ENCODE assay signal across 15 cellular contexts in genomic region chr19:15248106-15248505, GRCh38. TPM values are rescaled to one million over a fixed set of nuclear protein-coding genes. Genes with fewer than 3 reads are reported as not detected.
DNase-seq lines count a peak whose midpoint lies in the region; ATAC-seq and TF ChIP-seq lines count a peak whose summit lies in the region.
"Had no signal": no experiment of that assay in that cellular context is flagged by ENCODE, and none has a peak within 500 bp of the region (broad histone marks: within the 10 kb centered on the region; RNA-seq: fewer than 3 reads in every experiment).

No MANE protein-coding gene starts in this region.

- peaks cover 30% of the 10 kb centered on the region for H3K79me2 ChIP-seq in parathyroid adenoma

- DNase-seq in activated CD8-positive, alpha-beta memory T cell treated with anti-CD3 and anti-CD28 coated beads, Interleukin-2, amount 10 ng/mL, durations not matched to agents 7 days and 5 days, result no peak
- DNase-seq in activated CD8-positive, alpha-beta memory T cell treated with anti-CD3 and anti-CD28 coated beads, Interleukin-2, amount 50 U/mL, for 4 hours, result no peak
- peak; percentile 40 for DNase-seq in fibroblast of villous mesenchyme (ENCODE audit: low read depth)
- no peak for DNase-seq in upper lobe of right lung
- DNase-seq in foreskin keratinocyte, result no peak
- no peak for DNase-seq in ureter (ENCODE audit: low spot score)
- DNase-seq: 8988T; activated CD8-positive, alpha-beta T cell treated with anti-CD3 and anti-CD28 coated beads, Interleukin-2, amount 10 ng/mL, durations not matched to agents 7 days and 5 days; DMS53; endodermal cell; NCI-H1048; T-cell had no signal

- H3K36me3 Mint-ChIP-seq in activated CD8-positive, alpha-beta memory T cell treated with anti-CD3 and anti-CD28 coated beads, Interleukin-2, amount 10 ng/mL, durations not matched to agents 7 days and 5 days, result peaks cover 13% of the 10 kb centered on the region

- CTCF ChIA-PET in activated CD8-positive, alpha-beta memory T cell treated with anti-CD3 and anti-CD28 coated beads, Interleukin-2, amount 10 ng/mL, durations not matched to agents 7 days and 5 days (lab: Charles Lee), result no interaction called here

- H3K27ac ChIP-seq in parathyroid adenoma, result peak overlapping the region; percentile 53
- peak overlapping the region; percentile 84 for H3K27ac ChIP-seq in upper lobe of right lung
- no peak overlapping the region for H3K27ac ChIP-seq in foreskin keratinocyte

- no peak for ATAC-seq in activated CD8-positive, alpha-beta memory T cell treated with anti-CD3 and anti-CD28 coated beads, Interleukin-2, amount 10 ng/mL, durations not matched to agents 7 days and 5 days
- ATAC-seq in upper lobe of right lung (no peak), foreskin keratinocyte (no peak), GM21390 (IDR thresholded peaks at IDR 0.05; ENCODE audit: unreplicated experiment) (no peak)
- ATAC-seq: activated CD8-positive, alpha-beta T cell treated with anti-CD3 and anti-CD28 coated beads, Interleukin-2, amount 10 ng/mL, durations not matched to agents 7 days and 5 days; T-cell had no signal

- H3K4me3 ChIP-seq in fibroblast of villous mesenchyme (ENCODE audit: low read depth, low read length) (no peak overlapping the region), parathyroid adenoma (ENCODE audit: low read depth, low read length) (no peak overlapping the region), upper lobe of right lung (no peak overlapping the region)

- H3K27me3 ChIP-seq in parathyroid adenoma (ENCODE audit: control insufficient read depth, insufficient read depth, low read length) (no peaks in the 10 kb centered on the region), upper lobe of right lung (no peaks in the 10 kb centered on the region), foreskin keratinocyte (no peaks in the 10 kb centered on the region)

- no peak overlapping the region for H3K4me2 ChIP-seq in parathyroid adenoma (ENCODE audit: low read length)

- peak overlapping the region; percentile 19 for H3K27ac Mint-ChIP-seq in activated CD8-positive, alpha-beta memory T cell treated with anti-CD3 and anti-CD28 coated beads, Interleukin-2, amount 10 ng/mL, durations not matched to agents 7 days and 5 days
- H3K27ac Mint-ChIP-seq: activated CD8-positive, alpha-beta T cell treated with anti-CD3 and anti-CD28 coated beads, Interleukin-2, amount 10 ng/mL, durations not matched to agents 7 days and 5 days; activated naive CD4-positive, alpha-beta T cell treated with anti-CD3 and anti-CD28 coated beads, Interleukin-2, amount 50 U/mL, for 24 hours; endodermal cell; T-cell had no signal

- no peaks in the 10 kb centered on the region for H3K4me1 Mint-ChIP-seq in activated CD8-positive, alpha-beta memory T cell treated with anti-CD3 and anti-CD28 coated beads, Interleukin-2, amount 10 ng/mL, durations not matched to agents 7 days and 5 days
- H3K4me1 Mint-ChIP-seq: activated naive CD4-positive, alpha-beta T cell treated with anti-CD3 and anti-CD28 coated beads, Interleukin-2, amount 50 U/mL, for 24 hours; endodermal cell had no signal

- H3K27me3 Mint-ChIP-seq in activated CD8-positive, alpha-beta memory T cell treated with anti-CD3 and anti-CD28 coated beads, Interleukin-2, amount 10 ng/mL, durations not matched to agents 7 days and 5 days, result no peaks in the 10 kb centered on the region
- H3K27me3 Mint-ChIP-seq: activated naive CD4-positive, alpha-beta T cell treated with anti-CD3 and anti-CD28 coated beads, Interleukin-2, amount 50 U/mL, for 24 hours; T-cell had no signal

- H3K9me3 Mint-ChIP-seq in activated CD8-positive, alpha-beta memory T cell treated with anti-CD3 and anti-CD28 coated beads, Interleukin-2, amount 10 ng/mL, durations not matched to agents 7 days and 5 days (ENCODE audit: low read depth), result no peaks in the 10 kb centered on the region
- H3K9me3 Mint-ChIP-seq: activated naive CD4-positive, alpha-beta T cell treated with anti-CD3 and anti-CD28 coated beads, Interleukin-2, amount 50 U/mL, for 24 hours; endodermal cell; T-cell had no signal

- no peak overlapping the region for H3K4me3 Mint-ChIP-seq in activated CD8-positive, alpha-beta memory T cell treated with anti-CD3 and anti-CD28 coated beads, Interleukin-2, amount 10 ng/mL, durations not matched to agents 7 days and 5 days
- H3K4me3 Mint-ChIP-seq: activated CD8-positive, alpha-beta T cell treated with anti-CD3 and anti-CD28 coated beads, Interleukin-2, amount 10 ng/mL, durations not matched to agents 7 days and 5 days; activated naive CD4-positive, alpha-beta T cell treated with anti-CD3 and anti-CD28 coated beads, Interleukin-2, amount 50 U/mL, for 24 hours; endodermal cell; T-cell had no signal

- no peaks in the 10 kb centered on the region for H3K36me3 ChIP-seq in parathyroid adenoma (ENCODE audit: control insufficient read depth, insufficient read depth, low read length)
- peaks cover 83% of the 10 kb centered on the region for H3K36me3 ChIP-seq in upper lobe of right lung

- no peak overlapping the region for H3K9ac ChIP-seq in parathyroid adenoma

- H3K9me3 ChIP-seq in parathyroid adenoma (ENCODE audit: control insufficient read depth, low read length) (no peaks in the 10 kb centered on the region), upper lobe of right lung (no peaks in the 10 kb centered on the region)

- H3K4me1 ChIP-seq in parathyroid adenoma, result peaks cover 73% of the 10 kb centered on the region
- H3K4me1 ChIP-seq in upper lobe of right lung, result peaks cover 56% of the 10 kb centered on the region
- peaks cover 23% of the 10 kb centered on the region for H3K4me1 ChIP-seq in foreskin keratinocyte

- no peak overlapping the region for H2AFZ ChIP-seq in parathyroid adenoma

- TF ChIP-seq CTCF in fibroblast of villous mesenchyme (IDR thresholded peaks at IDR 0.05; ENCODE audit: insufficient read depth, low read depth, low read length) (no peak), parathyroid adenoma (IDR thresholded peaks at IDR 0.05) (no peak), upper lobe of right lung (IDR thresholded peaks at IDR 0.05) (no peak), foreskin keratinocyte (conservative IDR thresholded peaks at IDR 0.05) (no peak)

- intact Hi-C loops in upper lobe of right lung (cut with DNase I), result no loop called here

RNA-seq across cellular contexts. Expression of gene EPHX3, which starts 15.9 kb away (rescaled TPM):
- under 1 TPM in 1 of 2 experiments, not detected in 1; 0.19 TPM for total RNA-seq in activated CD8-positive, alpha-beta memory T cell treated with anti-CD3 and anti-CD28 coated beads, Interleukin-2, amount 10 ng/mL, durations not matched to agents 7 days and 5 days
- total RNA-seq in fibroblast of villous mesenchyme (under 0.01 TPM in 2 replicates), upper lobe of right lung (2.5 TPM), foreskin keratinocyte (0.10 TPM in 1 of 2 replicates, not detected in the other), ureter (2.5 TPM)
- 0.06 and 0.12 TPM in 2 replicates for polyA plus RNA-seq in foreskin keratinocyte

RNA-seq across cellular contexts. Expression of gene NOTCH3, which starts 47.3 kb away (rescaled TPM):
- total RNA-seq in activated CD8-positive, alpha-beta memory T cell treated with anti-CD3 and anti-CD28 coated beads, Interleukin-2, amount 10 ng/mL, durations not matched to agents 7 days and 5 days, result not detected
- 27.6 and 39.3 TPM in 2 replicates for total RNA-seq in fibroblast of villous mesenchyme
- total RNA-seq in upper lobe of right lung, result 67.9 TPM
- 0.21 and 0.24 TPM in 2 replicates for total RNA-seq in foreskin keratinocyte
- 0.04 and 0.09 TPM in 2 replicates for polyA plus RNA-seq in foreskin keratinocyte
- total RNA-seq in ureter, result 125 TPM
- total RNA-seq: activated CD8-positive, alpha-beta T cell treated with anti-CD3 and anti-CD28 coated beads, Interleukin-2, amount 10 ng/mL, durations not matched to agents 7 days and 5 days had no signal

Comparison
In these comparisons a context has a peak if more than half of its experiments do, and no peak if none do; other contexts are left out.
1. RNA of gene NOTCH3, which starts 47.3 kb away (total RNA-seq): 125 TPM in ureter (single experiment), 67.9 TPM in upper lobe of right lung (single experiment) and 27.6 to 39.3 TPM in fibroblast of villous mesenchyme; 0.21 to 0.24 TPM in foreskin keratinocyte and not detected in activated CD8-positive, alpha-beta memory T cell treated with anti-CD3 and anti-CD28 coated beads, Interleukin-2, amount 10 ng/mL, durations not matched to agents 7 days and 5 days; every median in the first group is over 10 times any median in the second.